Comparison of ENCODE assay signal across 12 cellular contexts in the genomic region with DNA sequence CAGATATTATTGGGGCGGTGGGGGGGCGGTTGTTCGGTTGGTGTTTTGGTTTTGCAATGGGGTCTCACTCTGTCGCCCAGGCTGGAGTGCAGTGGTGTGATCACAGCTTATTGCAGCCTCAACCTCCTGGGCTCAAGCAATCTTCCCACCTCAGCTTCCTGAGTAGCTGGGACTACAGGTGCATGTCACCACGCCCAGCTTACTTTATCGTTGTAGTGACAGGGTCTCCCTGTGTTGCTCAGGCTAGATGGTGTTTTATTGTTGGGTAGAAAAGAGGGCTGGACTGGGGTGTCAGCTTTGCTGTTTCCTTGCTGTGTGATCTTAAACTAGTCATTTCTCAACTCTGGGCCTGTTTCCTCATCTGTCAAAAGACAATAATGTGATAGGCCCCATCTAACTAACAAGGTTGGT. TPM values are rescaled to one million over a fixed set of nuclear protein-coding genes. Genes with fewer than 3 reads are reported as not detected.
DNase-seq lines count a peak whose midpoint lies in the region; ATAC-seq and TF ChIP-seq lines count a peak whose summit lies in the region.
"Had no signal": no experiment of that assay in that cellular context is flagged by ENCODE, and none has a peak within 500 bp of the region (broad histone marks: within the 10 kb centered on the region; RNA-seq: fewer than 3 reads in every experiment).

No MANE protein-coding gene starts in this region.

- no peaks in the 10 kb centered on the region for H3K27me3 Mint-ChIP-seq in Caco-2 (ENCODE audit: insufficient read depth, unreplicated experiment)
- no peaks in the 10 kb centered on the region for H3K27me3 Mint-ChIP-seq in activated CD4-positive, alpha-beta memory T cell treated with anti-CD3 and anti-CD28 coated beads for 36 hours
- no peaks in the 10 kb centered on the region for H3K27me3 Mint-ChIP-seq in naive thymus-derived CD8-positive, alpha-beta T cell

- TF ChIP-seq CTCF in Caco-2 (IDR thresholded peaks at IDR 0.05; ENCODE audit: insufficient read depth in 1 of 2, low read depth in 1 of 2, low read length in 1 of 2, severe bottlenecking in 1 of 2, unreplicated experiment in 1 of 2) = no peak

- H3K4me3 ChIP-seq in Caco-2 (ENCODE audit: low read depth, low read length) = no peak overlapping the region
- H3K4me3 ChIP-seq: hepatocyte had no signal

- H3K27ac Mint-ChIP-seq in Caco-2 (ENCODE audit: unreplicated experiment) = peak overlapping the region; percentile 76
- peak overlapping the region; percentile 90 for H3K27ac Mint-ChIP-seq in activated CD4-positive, alpha-beta memory T cell treated with anti-CD3 and anti-CD28 coated beads for 36 hours
- peak overlapping the region; percentile 83 to 97 (median 91) for H3K27ac Mint-ChIP-seq in naive thymus-derived CD8-positive, alpha-beta T cell

- H3K4me1 ChIP-seq in Caco-2 = peaks cover 13% of the 10 kb centered on the region

- H3K36me3 Mint-ChIP-seq in Caco-2 (ENCODE audit: insufficient read depth, unreplicated experiment) = peaks cover 6% of the 10 kb centered on the region
- no peaks in the 10 kb centered on the region for H3K36me3 Mint-ChIP-seq in activated CD4-positive, alpha-beta memory T cell treated with anti-CD3 and anti-CD28 coated beads for 36 hours
- H3K36me3 Mint-ChIP-seq in naive thymus-derived CD8-positive, alpha-beta T cell = no peaks in the 10 kb centered on the region

- CTCF ChIA-PET in Caco-2 (lab: Charles Lee) = interaction anchor here (0.6 kb wide), 1 partner anchor 99 kb away, joined by 4 read pairs; no protein-coding TSS in a partner anchor
- CTCF ChIA-PET in activated CD4-positive, alpha-beta memory T cell treated with anti-CD3 and anti-CD28 coated beads for 36 hours (lab: Charles Lee) = interaction anchor here (1.2 kb wide), 1 partner anchor 113 kb away, joined by 3 read pairs; no protein-coding TSS in a partner anchor

- peaks cover 8% of the 10 kb centered on the region for H3K4me1 Mint-ChIP-seq in Caco-2 (ENCODE audit: low read depth, unreplicated experiment)
- peaks cover 38% of the 10 kb centered on the region for H3K4me1 Mint-ChIP-seq in activated CD4-positive, alpha-beta memory T cell treated with anti-CD3 and anti-CD28 coated beads for 36 hours (ENCODE audit: low read depth)
- H3K4me1 Mint-ChIP-seq in naive thymus-derived CD8-positive, alpha-beta T cell = peaks cover 22 to 66% (median 55%) of the 10 kb centered on the region in 4 donors

- ATAC-seq in naive thymus-derived CD8-positive, alpha-beta T cell = peak in 1 of 2 donors; percentile 50
- ATAC-seq in HG02763 (IDR thresholded peaks at IDR 0.05; ENCODE audit: unreplicated experiment) = no peak
- no peak for ATAC-seq in GM18907 (IDR thresholded peaks at IDR 0.05; ENCODE audit: unreplicated experiment)
- ATAC-seq in HG03280 (IDR thresholded peaks at IDR 0.05; ENCODE audit: unreplicated experiment) = no peak

- no peaks in the 10 kb centered on the region for H3K9me3 Mint-ChIP-seq in Caco-2 (ENCODE audit: unreplicated experiment)
- H3K9me3 Mint-ChIP-seq in activated CD4-positive, alpha-beta memory T cell treated with anti-CD3 and anti-CD28 coated beads for 36 hours = no peaks in the 10 kb centered on the region
- H3K9me3 Mint-ChIP-seq in naive thymus-derived CD8-positive, alpha-beta T cell = no peaks in the 10 kb centered on the region

- POLR2A ChIA-PET in Caco-2 (lab: Charles Lee) = no interaction called here
- POLR2A ChIA-PET in activated CD4-positive, alpha-beta memory T cell treated with anti-CD3 and anti-CD28 coated beads for 36 hours (lab: Charles Lee) = interaction anchor here (0.7 to 1.2 kb wide), 2 partner anchors 17 kb away, joined by 3 to 4 read pairs; a partner anchor contains a TSS
- POLR2A ChIA-PET in naive thymus-derived CD8-positive, alpha-beta T cell (lab: Charles Lee) = interaction anchor here (0.5 to 4.1 kb wide), 14 partner anchors 9 to 105 kb away, joined by 3 to 35 read pairs (median 6); a partner anchor contains a TSS

- H3K9me3 ChIP-seq in Caco-2 (no peaks in the 10 kb centered on the region), KOPT-K1 (ENCODE audit: insufficient read depth, low read length, poor library complexity, severe bottlenecking) (no peaks in the 10 kb centered on the region)

- BruUV-seq in Caco-2 (replicated peaks; lab: Mats Ljungman, UMichigan) = no TSS peak

- no peak overlapping the region for H3K4me3 Mint-ChIP-seq in Caco-2 (ENCODE audit: unreplicated experiment)
- no peak overlapping the region for H3K4me3 Mint-ChIP-seq in activated CD4-positive, alpha-beta memory T cell treated with anti-CD3 and anti-CD28 coated beads for 36 hours
- peak overlapping the region; percentile 26 to 70 (median 59) for H3K4me3 Mint-ChIP-seq in naive thymus-derived CD8-positive, alpha-beta T cell

- no peaks in the 10 kb centered on the region for H3K27me3 ChIP-seq in Caco-2 (replicated peaks; ENCODE audit: control insufficient read depth, insufficient read depth, low read length)
- H3K27me3 ChIP-seq: hepatocyte had no signal

- H3K27ac ChIP-seq in KOPT-K1 (ENCODE audit: low read depth, low read length, poor library complexity, severe bottlenecking) = peak overlapping the region; percentile 76
- H3K27ac ChIP-seq: hepatocyte, parathyroid adenoma had no signal

- intact Hi-C loops in Caco-2 (cut with micrococcal nuclease; ENCODE audit: unreplicated experiment) = no loop called here
- intact Hi-C loops in activated CD4-positive, alpha-beta memory T cell treated with anti-CD3 and anti-CD28 coated beads for 36 hours (cut with micrococcal nuclease) = loop anchor here (2.0 to 5.0 kb wide), 2 partner anchors 16 to 47 kb away; no protein-coding TSS in a partner anchor

- DNase-seq in Caco-2 (no peak), superior temporal gyrus (ENCODE audit: extremely low spot score) (no peak)
- DNase-seq in activated CD4-positive, alpha-beta memory T cell treated with anti-CD3 and anti-CD28 coated beads for 36 hours = peak; percentile 27
- no peak for DNase-seq in naive thymus-derived CD8-positive, alpha-beta T cell
- DNase-seq: NCI-H510A treated with DMSO at 0.1 percent for 48 hours, SW 1271 had no signal

- H3K36me3 ChIP-seq in Caco-2 (ENCODE audit: control insufficient read depth, insufficient read depth, low read length) = no peaks in the 10 kb centered on the region
- no peaks in the 10 kb centered on the region for H3K36me3 ChIP-seq in KOPT-K1 (ENCODE audit: insufficient read depth, low read length)

RNA-seq across cellular contexts. Expression of a gene that starts 17.5 kb away (rescaled TPM):
- total RNA-seq in Caco-2 (2022) = 513 and 539 TPM in 2 replicates
- 100 to 1,000 TPM; 712 to 720 TPM for total RNA-seq in activated CD4-positive, alpha-beta memory T cell treated with anti-CD3 and anti-CD28 coated beads for 36 hours
- 100 to 1,000 TPM; 711 to 718 TPM for total RNA-seq in naive thymus-derived CD8-positive, alpha-beta T cell
- polyA plus RNA-seq in naive thymus-derived CD8-positive, alpha-beta T cell = 100 to 1,000 TPM in 2 of 3 donors, 10 to 100 TPM in 1; 51.2 to 389 (median 105) TPM

Comparison
In these comparisons a context has a peak if more than half of its experiments do, and no peak if none do; other contexts are left out.
1. H3K4me3 Mint-ChIP-seq: peak in naive thymus-derived CD8-positive, alpha-beta T cell (10 of 10); none in Caco-2 (single experiment) and activated CD4-positive, alpha-beta memory T cell treated with anti-CD3 and anti-CD28 coated beads for 36 hours (single experiment).
2. Peak in every context shown above with its lines, with median percentiles within 50 percentile points of each other: H3K27ac Mint-ChIP-seq.